12 cellular contexts compared by ENCODE assay signal in genomic region chr16:49596119-49596518, GRCh38.
DNase-seq lines count a peak whose midpoint lies in the region; ATAC-seq, FAIRE-seq and TF ChIP-seq lines count a peak whose summit lies in the region.
"Had no signal": no experiment of that assay in that cellular context is flagged by ENCODE, and none has a peak within 500 bp of the region (broad histone marks: within the 10 kb centered on the region; RNA-seq: fewer than 3 reads in every experiment).

No MANE protein-coding gene starts in this region.

- WGBS in right lobe of liver (ENCODE audit: insufficient coverage, low coverage, low lambda C conversion rate, missing lambda C conversion rate): 26% methylated on average over 10 of the region's 10 CpGs
- WGBS in HepG2 (ENCODE audit: low lambda C conversion rate): 39% methylated on average over 10 of the region's 10 CpGs
- 8 to 56% methylated on average over 3 to 6 of the region's 10 CpGs for WGBS in mesodermal cell (ENCODE audit: insufficient coverage in 2 of 2), 2 experiments
- 21 to 26% methylated on average over 10 of the region's 10 CpGs for WGBS in aorta, 2 donors

- no peaks in the 10 kb centered on the region for H3K27me3 ChIP-seq in right lobe of liver
- H3K27me3 ChIP-seq in HepG2 (ENCODE audit: control insufficient read depth in 1 of 2, insufficient read depth in 2 of 2, low read length in 2 of 2): peaks cover 0 to 7% of the 10 kb centered on the region in 2 experiments; a peak in 3 of 5 replicates
- no peaks in the 10 kb centered on the region for H3K27me3 ChIP-seq in aorta (ENCODE audit: control insufficient read depth in 1 of 2, insufficient read depth in 2 of 2, low read length in 1 of 2)

- CTCF ChIA-PET in HepG2 (lab: Yijun Ruan, JAX; ENCODE audit: low intra/inter-chr PET ratio, low total read pairs): no interaction called here

- no peak for TF ChIP-seq CTCF in right lobe of liver (IDR thresholded peaks at IDR 0.05)
- TF ChIP-seq CTCF in HepG2 (CRISPR knock-in tag; IDR thresholded peaks at IDR 0.05): no peak

- H3K9ac ChIP-seq in HepG2 (ENCODE audit: insufficient read depth, low read depth, low read length): no peak overlapping the region

- POLR2A ChIA-PET in HepG2 (lab: Yijun Ruan, JAX): no interaction called here

- H3K9me3 ChIP-seq in right lobe of liver (no peaks in the 10 kb centered on the region), HepG2 (ENCODE audit: low read length) (no peaks in the 10 kb centered on the region), mesodermal cell (ENCODE audit: control insufficient read depth, low read length) (no peaks in the 10 kb centered on the region), aorta (ENCODE audit: control insufficient read depth, low read length) (no peaks in the 10 kb centered on the region)

- in situ Hi-C loops in HepG2 (cut with HindIII; ENCODE audit: extremely low pct_ligation_motif_present, low pct_unique_long_range_greater_than_20kb): no loop called here
- in situ Hi-C loops in ACHN (cut with HindIII; ENCODE audit: low pct_ligation_motif_present, low pct_unique_long_range_greater_than_20kb, low sequenced_read_pairs): no loop called here

- FAIRE-seq in HepG2 (lab: Jason Lieb, UNC): no peak

- no peaks in the 10 kb centered on the region for H3K4me1 ChIP-seq in right lobe of liver
- H3K4me1 ChIP-seq in HepG2 (ENCODE audit: insufficient read depth, low read length): no peaks in the 10 kb centered on the region
- peaks cover 43% of the 10 kb centered on the region for H3K4me1 ChIP-seq in mesodermal cell (ENCODE audit: control insufficient read depth, insufficient read depth, low read length, poor library complexity, severe bottlenecking)
- H3K4me1 ChIP-seq in aorta (ENCODE audit: control insufficient read depth in 1 of 2, insufficient read depth in 2 of 2, low read length in 2 of 2): no peaks in the 10 kb centered on the region

- H3K4me2 ChIP-seq in HepG2 (ENCODE audit: low read depth, low read length): no peak overlapping the region

- ATAC-seq in right lobe of liver: peak in 3 of 4 donors; percentile 39 to 48 (median 45)
- ATAC-seq in HepG2: no peak
- peak; percentile 27 for ATAC-seq in aorta (ENCODE audit: low FRiP score)
- ATAC-seq in GM21423 (IDR thresholded peaks at IDR 0.05; ENCODE audit: unreplicated experiment): no peak
- ATAC-seq: stimulated activated memory B cell treated with anti-CD40 and anti-IgM and Interleukin-4, amounts not matched to agents 10 μg/mL and 1 μg/mL and 100 μg/mL, for 72 hours had no signal

- no peaks in the 10 kb centered on the region for H4K20me1 ChIP-seq in HepG2 (ENCODE audit: insufficient read depth, low read length)

- H3K27ac ChIP-seq in right lobe of liver (no peak overlapping the region), HepG2 (ENCODE audit: extremely low read length, insufficient read depth, low read length) (no peak overlapping the region), mesodermal cell (ENCODE audit: low read depth, low read length, severe bottlenecking) (peak overlapping the region; percentile 62), aorta (ENCODE audit: low read depth in 1 of 2, low read length in 2 of 2) (no peak overlapping the region)

- no peak for TF ChIP-seq POLR2A in right lobe of liver (IDR thresholded peaks at IDR 0.05)
- no peak for TF ChIP-seq POLR2A in HepG2 (IDR thresholded peaks at IDR 0.05; ENCODE audit: insufficient read depth in 1 of 2, low read depth in 2 of 2, low read length in 2 of 2)

- H2AFZ ChIP-seq in HepG2 (ENCODE audit: low read length): no peak overlapping the region

- BruUV-seq in HepG2 (replicated peaks; lab: Mats Ljungman, UMichigan): no TSS peak

- H3K79me2 ChIP-seq in HepG2 (ENCODE audit: insufficient read depth, low read length): no peaks in the 10 kb centered on the region

- TF ChIP-seq EP300 in HepG2 (IDR thresholded peaks at IDR 0.05; ENCODE audit: low read depth in 2 of 2, low read length in 2 of 2) (no peak), HepG2 (CRISPR knock-in tag; IDR thresholded peaks at IDR 0.05; ENCODE audit: borderline replicate concordance) (no peak)

- H3K36me3 ChIP-seq in right lobe of liver (no peaks in the 10 kb centered on the region), HepG2 (replicated peaks in 1 of 2; ENCODE audit: control insufficient read depth in 1 of 2, insufficient read depth in 2 of 2, low read length in 2 of 2) (no peaks in the 10 kb centered on the region), mesodermal cell (ENCODE audit: control insufficient read depth, insufficient read depth, low read length) (no peaks in the 10 kb centered on the region), aorta (ENCODE audit: control insufficient read depth in 1 of 2, insufficient read depth in 2 of 2, low read length in 1 of 2) (no peaks in the 10 kb centered on the region)

- intact Hi-C loops in right lobe of liver (cut with DNase I) (loop anchor here in 1 of 2 donors (5.0 to 10.0 kb wide), 2 partner anchors 104 to 181 kb away; no protein-coding TSS in a partner anchor), HepG2 (cut with micrococcal nuclease; ENCODE audit: unreplicated experiment) (no loop called here), aorta (cut with DNase I) (loop anchor here (5.0 to 10.0 kb wide), 2 partner anchors 49 to 101 kb away; no protein-coding TSS in a partner anchor)

- TF ChIP-seq RAD21 in HepG2 (CRISPR knock-in tag; IDR thresholded peaks at IDR 0.05): no peak

- H3K4me3 ChIP-seq in right lobe of liver: no peak overlapping the region
- no peak overlapping the region for H3K4me3 ChIP-seq in HepG2 (replicated peaks in 1 of 3; ENCODE audit: insufficient read depth in 1 of 3, low read depth in 2 of 3, low read length in 3 of 3)
- no peak overlapping the region for H3K4me3 ChIP-seq in mesodermal cell (ENCODE audit: extremely low read depth, insufficient read depth, low read length, poor library complexity, severe bottlenecking)
- H3K4me3 ChIP-seq in aorta (ENCODE audit: low read length in 2 of 2): no peak overlapping the region

- DNase-seq in right lobe of liver (peak in 1 of 3 donors; percentile 22), HepG2 (ENCODE audit: low spot score) (no peak), ecto neural progenitor cell (ENCODE audit: low spot score) (peak; percentile 23), aorta (no peak), NCI-H1694 (lab: John Stamatoyannopoulos, UW) (no peak), ACHN (no peak)
- DNase-seq: anterior cingulate cortex; foreskin fibroblast; stimulated activated CD4-positive, alpha-beta T cell treated with anti-CD3 and anti-CD28 coated beads, Interleukin-12 subunit alpha, Interleukin-12 subunit beta, amount 100 ng/mL, for 4 hours had no signal

TF ChIP-seq in HepG2, 621 proteins besides CTCF, POLR2A, EP300 and RAD21:
- no peak for TF ChIP-seq PHF20 (CRISPR knock-in tag; IDR thresholded peaks at IDR 0.05)
- no peak for TF ChIP-seq MZF1 (CRISPR knock-in tag; IDR thresholded peaks at IDR 0.05; ENCODE audit: borderline replicate concordance)
- TF ChIP-seq GTF3A (CRISPR knock-in tag; conservative IDR thresholded peaks at IDR 0.05): no peak
- TF ChIP-seq IRF2 (CRISPR knock-in tag; IDR thresholded peaks at IDR 0.05): no peak
- no peak for TF ChIP-seq HHEX (CRISPR knock-in tag; IDR thresholded peaks at IDR 0.05)
- no peak for TF ChIP-seq ZMAT5 (CRISPR knock-in tag; IDR thresholded peaks at IDR 0.05; ENCODE audit: borderline replicate concordance, low read depth)
- no peak for TF ChIP-seq NPAS2 (CRISPR knock-in tag; IDR thresholded peaks at IDR 0.05; ENCODE audit: borderline replicate concordance)
TF ChIP-seq in HepG2: peak in this region for 0.

Comparison
In these comparisons a context has a peak if more than half of its experiments do, and no peak if none do; other contexts are left out.
1. ATAC-seq: peak in right lobe of liver (3 of 4) and aorta (single experiment); none in HepG2 (single experiment) and GM21423 (single experiment).